ENCODE assay signal across 8 cellular contexts in genomic region chr20:49610701-49611538, GRCh38. TPM values are rescaled to one million over a fixed set of nuclear protein-coding genes. Genes with fewer than 3 reads are reported as not detected.
DNase-seq lines count a peak whose midpoint lies in the region; ATAC-seq and TF ChIP-seq lines count a peak whose summit lies in the region.

No MANE protein-coding gene starts in this region.

- in situ Hi-C loops in transverse colon (cut with MboI; ENCODE audit: low pct_ligation_motif_present in 1 of 4, low pct_unique_long_range_greater_than_20kb in 1 of 4, low sequenced_read_pairs in 3 of 4), result loop anchor here in 3 of 4 donors (5.0 to 25.0 kb wide), 3 partner anchors 226 to 236 kb away; no protein-coding TSS in a partner anchor

- DNase-seq in AG10803 (ENCODE audit: low read depth) (no peak), SHP77 (lab: John Stamatoyannopoulos, UW) (peak; percentile 55 to 80), globus pallidus (ENCODE audit: low spot score) (peak; percentile 64), osteocyte (ENCODE audit: extremely low spot score, unreplicated experiment) (peak; percentile 92), transverse colon (peak; percentile 87)
- DNase-seq in Jurkat, Clone E6-1 (ENCODE audit: low read depth, low spot score), result peak; percentile 26
- DNase-seq in activated effector memory CD4-positive, alpha-beta T cell treated with anti-CD3 and anti-CD28 coated beads, Interleukin-2, amount 50 U/mL, for 16 hours, result peak; percentile 90

- H3K4me3 Mint-ChIP-seq in osteocyte (ENCODE audit: unreplicated experiment), result no peak overlapping the region

- no peaks in the 10 kb centered on the region for H3K36me3 Mint-ChIP-seq in osteocyte (ENCODE audit: unreplicated experiment)

- no peak for TF ChIP-seq EP300 in transverse colon (IDR thresholded peaks at IDR 0.05; ENCODE audit: low read depth)

- no peaks in the 10 kb centered on the region for H3K9me3 ChIP-seq in transverse colon

- WGBS in transverse colon (ENCODE audit: low coverage in 1 of 2), 2 donors, result 25% methylated on average over 29 of the region's 48 CpGs; no CpG with 5 or more reads in 1 of the 2 donors

- peak overlapping the region; percentile 35 for H3K4me3 ChIP-seq in AG10803 (ENCODE audit: low read length)
- peak overlapping the region; percentile 20 for H3K4me3 ChIP-seq in Jurkat, Clone E6-1 (ENCODE audit: low read length)
- H3K4me3 ChIP-seq in transverse colon, result peak overlapping the region in 1 of 4 donors; percentile 27

- peaks cover 5% of the 10 kb centered on the region for H3K27me3 Mint-ChIP-seq in osteocyte (ENCODE audit: unreplicated experiment)

- no peaks in the 10 kb centered on the region for H3K9me3 Mint-ChIP-seq in osteocyte (ENCODE audit: unreplicated experiment)

- intact Hi-C loops in transverse colon (cut with DNase I; ENCODE audit: low total_unique reads), result loop anchor here (1.0 to 10.0 kb wide), 2 partner anchors 278 to 314 kb away; no protein-coding TSS in a partner anchor

- no peaks in the 10 kb centered on the region for H3K36me3 ChIP-seq in transverse colon

- H3K4me1 ChIP-seq in transverse colon, result peaks cover 8 to 14% (median 10%) of the 10 kb centered on the region in 4 donors

- no peaks in the 10 kb centered on the region for H3K27me3 ChIP-seq in transverse colon

- H3K4me1 Mint-ChIP-seq in osteocyte (ENCODE audit: unreplicated experiment), result peaks cover 20% of the 10 kb centered on the region

- no peak for TF ChIP-seq POLR2A in transverse colon (IDR thresholded peaks at IDR 0.05)

- TF ChIP-seq CTCF in AG10803 (conservative IDR thresholded peaks at IDR 0.05; ENCODE audit: low read length), result peak; percentile 86
- TF ChIP-seq CTCF in osteocyte (IDR thresholded peaks at IDR 0.05), result peak; percentile 100
- peak; percentile 99 to 100 (median 100) for TF ChIP-seq CTCF in transverse colon (IDR thresholded peaks at IDR 0.05)

- no peak overlapping the region for H3K27ac Mint-ChIP-seq in osteocyte (ENCODE audit: unreplicated experiment)

- peak; percentile 65 for ATAC-seq in GM19023 (IDR thresholded peaks at IDR 0.05; ENCODE audit: unreplicated experiment)

- peak overlapping the region in 3 of 4 donors; percentile 25 to 54 (median 45) for H3K27ac ChIP-seq in transverse colon

RNA-seq across cellular contexts. Expression of gene PTGIS, which starts 43.0 kb away (rescaled TPM):
- polyA plus RNA-seq in Jurkat, Clone E6-1 (2012; ENCODE audit: insufficient read depth, insufficient read length), result not detected
- total RNA-seq in osteocyte (67.6 and 72.1 TPM in 2 replicates), transverse colon (10 to 100 TPM in 3 of 4 donors, 1 to 10 TPM in 1; 9.4 to 22.3 (median 15.6) TPM)
